27 cellular contexts compared by ENCODE assay signal in genomic region chr12:5778823-5779222, GRCh38.
"Had no signal": no experiment of that assay in that cellular context is flagged by ENCODE, and none has a peak within 500 bp of the region (broad histone marks: within the 10 kb centered on the region; RNA-seq: fewer than 3 reads in every experiment).

No MANE protein-coding gene starts in this region.

- H3K9me3 Mint-ChIP-seq: dendritic cell treated with granulocyte-macrophage colony-stimulating factor and Interleukin-4, amounts not matched to agents 40 ng/mL and 50 ng/mL, for 4 days; effector memory CD8-positive, alpha-beta T cell; endodermal cell had no signal

- ATAC-seq: effector memory CD8-positive, alpha-beta T cell; esophagus mucosa; foreskin keratinocyte; gastrocnemius medialis; gastroesophageal sphincter had no signal

- H3K4me1 ChIP-seq: colonic mucosa, foreskin keratinocyte, gastrocnemius medialis, gastroesophageal sphincter had no signal

- FAIRE-seq: colon, endometrium, endothelial cell of umbilical vein had no signal

- DNase-seq: colonic mucosa; cortex of kidney; dermis blood vessel endothelial cell; dorsolateral prefrontal cortex; effector CD4-positive, alpha-beta T cell; effector CD8-positive, alpha-beta T cell; effector memory CD4-positive, alpha-beta T cell; effector memory CD8-positive, alpha-beta T cell; endodermal cell; erythroblast; esophagus squamous epithelium; foreskin fibroblast; foreskin keratinocyte; foreskin melanocyte; gastrocnemius medialis; glutamatergic neuron; head of caudate nucleus; heart left ventricle; heart right ventricle had no signal

- H3K27me3 ChIP-seq: colonic mucosa, foreskin keratinocyte, gastrocnemius medialis, gastroesophageal sphincter, heart left ventricle had no signal

- H3K4me3 Mint-ChIP-seq: dendritic cell treated with granulocyte-macrophage colony-stimulating factor and Interleukin-4, amounts not matched to agents 40 ng/mL and 50 ng/mL, for 4 days; effector memory CD8-positive, alpha-beta T cell; endodermal cell had no signal

- H3K9me3 ChIP-seq: colonic mucosa, esophagus squamous epithelium, gastrocnemius medialis, gastroesophageal sphincter, heart left ventricle, heart right ventricle had no signal

- H3K27ac Mint-ChIP-seq: dendritic cell treated with granulocyte-macrophage colony-stimulating factor and Interleukin-4, amounts not matched to agents 40 ng/mL and 50 ng/mL, for 4 days; effector memory CD8-positive, alpha-beta T cell; endodermal cell had no signal

- H3K27ac ChIP-seq: colonic mucosa, coronary artery, dorsolateral prefrontal cortex, epithelial cell of prostate, esophagus squamous epithelium, foreskin keratinocyte, gastrocnemius medialis, gastroesophageal sphincter had no signal

- H3K36me3 ChIP-seq: colonic mucosa, esophagus squamous epithelium, gastrocnemius medialis, gastroesophageal sphincter, heart left ventricle, heart right ventricle had no signal

- H3K4me3 ChIP-seq: colonic mucosa, coronary artery, dorsolateral prefrontal cortex, esophagus squamous epithelium, gastrocnemius medialis, gastroesophageal sphincter, heart left ventricle, heart right ventricle had no signal
